ENCODE assay signal across 20 cellular contexts in genomic region chr3:136329593-136329992, GRCh38.
DNase-seq lines count a peak whose midpoint lies in the region; ATAC-seq and TF ChIP-seq lines count a peak whose summit lies in the region.
"Had no signal": no experiment of that assay in that cellular context is flagged by ENCODE, and none has a peak within 500 bp of the region (broad histone marks: within the 10 kb centered on the region; RNA-seq: fewer than 3 reads in every experiment).

No MANE protein-coding gene starts in this region.

- no peak overlapping the region for H3K27ac ChIP-seq in HEK293 (ENCODE audit: extremely low read depth, low read depth, low read length)
- H3K27ac ChIP-seq in foreskin keratinocyte, result no peak overlapping the region
- H3K27ac ChIP-seq: 22Rv1, BLaER1, C4-2B had no signal

- H3K36me3 Mint-ChIP-seq in activated T-cell treated with anti-CD3 and anti-CD28 coated beads, Interleukin-2, amount 50 U/mL, for 72 hours (ENCODE audit: insufficient read depth in 2 of 2), result peaks cover 4 to 19% of the 10 kb centered on the region in 2 donors
- H3K36me3 Mint-ChIP-seq in nephron progenitor cell (ENCODE audit: low read depth), result peaks cover 83% of the 10 kb centered on the region

- H3K36me3 ChIP-seq in HEK293 (ENCODE audit: control insufficient read depth in 2 of 2, insufficient read depth in 1 of 2, low read length in 2 of 2), result peaks cover 0 to 65% of the 10 kb centered on the region in 2 experiments; a peak in 1 of 3 replicates
- peaks cover 58% of the 10 kb centered on the region for H3K36me3 ChIP-seq in MG63

- H3K9me3 Mint-ChIP-seq in activated T-cell treated with anti-CD3 and anti-CD28 coated beads, Interleukin-2, amount 50 U/mL, for 72 hours, result no peaks in the 10 kb centered on the region
- H3K9me3 Mint-ChIP-seq in nephron progenitor cell, result peaks cover 5% of the 10 kb centered on the region
- H3K9me3 Mint-ChIP-seq: CD8-positive, alpha-beta T cell; GM23338; H9; HFFc6 had no signal

- H3K27me3 ChIP-seq in foreskin keratinocyte (no peaks in the 10 kb centered on the region), MG63 (no peaks in the 10 kb centered on the region)
- H3K27me3 ChIP-seq: BLaER1 had no signal

- peak overlapping the region; percentile 28 for H3K27ac Mint-ChIP-seq in activated T-cell treated with anti-CD3 and anti-CD28 coated beads, Interleukin-2, amount 50 U/mL, for 72 hours
- peak overlapping the region; percentile 24 for H3K27ac Mint-ChIP-seq in nephron progenitor cell
- H3K27ac Mint-ChIP-seq: B cell; CD8-positive, alpha-beta T cell; GM23338; H9; HFFc6 had no signal

- H3K4me1 ChIP-seq in HEK293 (ENCODE audit: control insufficient read depth, insufficient read depth, low read length) (no peaks in the 10 kb centered on the region), foreskin keratinocyte (no peaks in the 10 kb centered on the region)
- H3K4me1 ChIP-seq: BLaER1, Caco-2 had no signal

- TF ChIP-seq CTCF in HEK293 (tag by site-specific recombination; IDR thresholded peaks at IDR 0.05), result no peak
- TF ChIP-seq CTCF in foreskin keratinocyte (conservative IDR thresholded peaks at IDR 0.05), result no peak
- no peak for TF ChIP-seq CTCF in nephron progenitor cell (IDR thresholded peaks at IDR 0.05)

- DNase-seq in activated T-cell treated with anti-CD3 and anti-CD28 coated beads, Interleukin-2, amount 50 U/mL, for 72 hours, result no peak
- no peak for DNase-seq in activated T-cell treated with anti-CD3 and anti-CD28 coated beads, Interleukin-2, amount 50 U/mL, for 48 hours
- DNase-seq in foreskin keratinocyte (no peak), nephron progenitor cell (no peak), globus pallidus (ENCODE audit: low spot score) (no peak), MG63 (no peak)
- DNase-seq: Caco-2; CD4-positive, CD25-positive, alpha-beta regulatory T cell; CD8-positive, alpha-beta T cell; DMS153; DND-41; H9; HFFc6 had no signal

- no peak overlapping the region for H3K4me3 ChIP-seq in HEK293 (ENCODE audit: low read depth, low read length)
- H3K4me3 ChIP-seq in MG63, result no peak overlapping the region
- H3K4me3 ChIP-seq: BLaER1, GM23338 had no signal

- H3K9me3 ChIP-seq in HEK293 (ENCODE audit: control insufficient read depth, insufficient read depth, low read depth, low read length) (no peaks in the 10 kb centered on the region), MG63 (0 out of 2 replicates have a peak, but pooled peaks cover 3% of the 10 kb centered on the region)
- H3K9me3 ChIP-seq: Caco-2 had no signal

- CTCF ChIA-PET in HEK293 (lab: Yijun Ruan, JAX), result no interaction called here

- no peaks in the 10 kb centered on the region for H3K4me1 Mint-ChIP-seq in activated T-cell treated with anti-CD3 and anti-CD28 coated beads, Interleukin-2, amount 50 U/mL, for 72 hours (ENCODE audit: low read depth)
- H3K4me1 Mint-ChIP-seq in nephron progenitor cell, result no peaks in the 10 kb centered on the region
- H3K4me1 Mint-ChIP-seq: B cell, GM23338, H9 had no signal

- ATAC-seq in activated T-cell treated with anti-CD3 and anti-CD28 coated beads, Interleukin-2, amount 50 U/mL, for 72 hours (replicated peaks in 1 of 2), result no peak
- ATAC-seq in foreskin keratinocyte, result peak; percentile 17
- ATAC-seq: CD8-positive, alpha-beta T cell; GM23338; HCT116 had no signal

- POLR2A ChIA-PET in HEK293 (lab: Yijun Ruan, JAX), result no interaction called here

- no peak overlapping the region for H3K4me3 Mint-ChIP-seq in activated T-cell treated with anti-CD3 and anti-CD28 coated beads, Interleukin-2, amount 50 U/mL, for 72 hours
- no peak overlapping the region for H3K4me3 Mint-ChIP-seq in nephron progenitor cell
- H3K4me3 Mint-ChIP-seq: B cell; CD4-positive, CD25-positive, alpha-beta regulatory T cell; CD8-positive, alpha-beta T cell; GM23338; H9; HFFc6 had no signal

- H3K27me3 Mint-ChIP-seq in activated T-cell treated with anti-CD3 and anti-CD28 coated beads, Interleukin-2, amount 50 U/mL, for 72 hours (ENCODE audit: low read depth), result no peaks in the 10 kb centered on the region
- peaks cover 4% of the 10 kb centered on the region for H3K27me3 Mint-ChIP-seq in nephron progenitor cell (ENCODE audit: low read depth, poor library complexity)
- H3K27me3 Mint-ChIP-seq: B cell; CD4-positive, CD25-positive, alpha-beta regulatory T cell had no signal

TF ChIP-seq in HEK293, 187 proteins besides CTCF, POLR2A, EP300 and RAD21:
- TF ChIP-seq ZNF426 (tag by site-specific recombination; IDR thresholded peaks at IDR 0.05) (no peak), ZNF449 (tag by site-specific recombination; IDR thresholded peaks at IDR 0.05) (peak; percentile 71)
